Comparison of ENCODE assay signal across 12 cellular contexts in genomic region chrX:23634181-23634580, GRCh38. TPM values are rescaled to one million over a fixed set of nuclear protein-coding genes. Genes with fewer than 3 reads are reported as not detected.
DNase-seq lines count a peak whose midpoint lies in the region; ATAC-seq and TF ChIP-seq lines count a peak whose summit lies in the region.
"Had no signal": no experiment of that assay in that cellular context is flagged by ENCODE, and none has a peak within 500 bp of the region (broad histone marks: within the 10 kb centered on the region; RNA-seq: fewer than 3 reads in every experiment).

No MANE protein-coding gene starts in this region.

- H3K9me3 ChIP-seq in GM23248 (ENCODE audit: low read depth) (no peaks in the 10 kb centered on the region), PC-9 (ENCODE audit: insufficient read depth, low read depth) (no peaks in the 10 kb centered on the region)
- H3K9me3 ChIP-seq: upper lobe of left lung had no signal

- H4K20me1 ChIP-seq in GM23248 (ENCODE audit: insufficient read depth) (no peaks in the 10 kb centered on the region), PC-9 (ENCODE audit: insufficient read depth) (no peaks in the 10 kb centered on the region)

- in situ Hi-C loops in GM23248 (cut with MboI), result no loop called here

- no peaks in the 10 kb centered on the region for H3K4me1 Mint-ChIP-seq in T-helper 2 cell treated with Interferon-gamma antibody and Interleukin-4, amounts not matched to agents 5 μg/mL and 100 μg/mL, for 36 hours (ENCODE audit: low read depth)
- H3K4me1 Mint-ChIP-seq: nephron progenitor cell had no signal

- H3K36me3 Mint-ChIP-seq in T-helper 2 cell treated with Interferon-gamma antibody and Interleukin-4, amounts not matched to agents 5 μg/mL and 100 μg/mL, for 36 hours (ENCODE audit: low read depth), result no peaks in the 10 kb centered on the region

- H3K79me2 ChIP-seq in GM23248 (ENCODE audit: insufficient read depth), result no peaks in the 10 kb centered on the region
- H3K79me2 ChIP-seq in PC-9 (ENCODE audit: low read depth), result no peaks in the 10 kb centered on the region

- no TSS peak for BruUV-seq in PC-9 (replicated peaks; lab: Mats Ljungman, UMichigan)

- H3K9me3 Mint-ChIP-seq in T-helper 2 cell treated with Interferon-gamma antibody and Interleukin-4, amounts not matched to agents 5 μg/mL and 100 μg/mL, for 36 hours, result no peaks in the 10 kb centered on the region

- 5% methylated on average over 1 of the region's 1 CpG for WGBS in GM23248 (ENCODE audit: low coverage in 1 of 2, low lambda C conversion rate in 2 of 2, missing lambda C conversion rate in 2 of 2), 2 experiments

- H3K4me2 ChIP-seq in GM23248 (ENCODE audit: unreplicated experiment), result no peak overlapping the region
- no peak overlapping the region for H3K4me2 ChIP-seq in PC-9

- no peak overlapping the region for H3K9ac ChIP-seq in GM23248

- H3K27me3 ChIP-seq in GM23248 (replicated peaks; ENCODE audit: insufficient read depth), result no peaks in the 10 kb centered on the region
- no peaks in the 10 kb centered on the region for H3K27me3 ChIP-seq in PC-9 (ENCODE audit: insufficient read depth, low read depth)
- H3K27me3 ChIP-seq: upper lobe of left lung had no signal

- H3K4me3 ChIP-seq in GM23248 (no peak overlapping the region), PC-9 (no peak overlapping the region)
- H3K4me3 ChIP-seq: upper lobe of left lung had no signal

- no peaks in the 10 kb centered on the region for H3K9me2 ChIP-seq in GM23248 (ENCODE audit: insufficient read depth)
- H3K9me2 ChIP-seq in PC-9 (ENCODE audit: insufficient read depth), result no peaks in the 10 kb centered on the region

- CTCF ChIA-PET in PC-9 (lab: Charles Lee), result no interaction called here

- DNase-seq in Ammon's horn (ENCODE audit: low spot score) (peak; percentile 7), GM23248 (peak; percentile 16), PC-9 (no peak), fibroblast of peridontal ligament (ENCODE audit: extremely low read depth) (peak; percentile 30), hypothalamus (lab: John Stamatoyannopoulos, UW) (no peak)
- no peak for DNase-seq in T-helper 2 cell treated with Interferon-gamma antibody and Interleukin-4, amounts not matched to agents 5 μg/mL and 100 μg/mL, for 36 hours (ENCODE audit: low spot score)
- DNase-seq: cortex of kidney, NCI-H2107, nephron progenitor cell, upper lobe of left lung had no signal

- no peak for ATAC-seq in GM21619 (IDR thresholded peaks at IDR 0.05; ENCODE audit: unreplicated experiment)
- ATAC-seq in GM21367 (IDR thresholded peaks at IDR 0.05; ENCODE audit: unreplicated experiment), result no peak

- H3K27me3 Mint-ChIP-seq in T-helper 2 cell treated with Interferon-gamma antibody and Interleukin-4, amounts not matched to agents 5 μg/mL and 100 μg/mL, for 36 hours (ENCODE audit: low read depth), result no peaks in the 10 kb centered on the region

- H3F3A ChIP-seq in GM23248 (ENCODE audit: insufficient read depth) (no peaks in the 10 kb centered on the region), PC-9 (ENCODE audit: insufficient read depth, low read depth) (no peaks in the 10 kb centered on the region)

- TF ChIP-seq CTCF in PC-9 (conservative IDR thresholded peaks at IDR 0.05), result peak; percentile 58

- H3K27ac ChIP-seq in GM23248 (no peak overlapping the region), PC-9 (no peak overlapping the region)
- H3K27ac ChIP-seq: upper lobe of left lung had no signal

- POLR2A ChIA-PET in PC-9 (lab: Charles Lee; ENCODE audit: unreplicated experiment), result no interaction called here

- no peak overlapping the region for H3K27ac Mint-ChIP-seq in T-helper 2 cell treated with Interferon-gamma antibody and Interleukin-4, amounts not matched to agents 5 μg/mL and 100 μg/mL, for 36 hours
- H3K27ac Mint-ChIP-seq: nephron progenitor cell had no signal

- H2AFZ ChIP-seq in GM23248 (no peak overlapping the region), PC-9 (no peak overlapping the region)

- H3K4me1 ChIP-seq in GM23248 (ENCODE audit: insufficient read depth) (no peaks in the 10 kb centered on the region), PC-9 (replicated peaks; ENCODE audit: insufficient read depth) (no peaks in the 10 kb centered on the region)
- H3K4me1 ChIP-seq: upper lobe of left lung had no signal

- H3K36me3 ChIP-seq in GM23248 (ENCODE audit: low read depth) (no peaks in the 10 kb centered on the region), PC-9 (ENCODE audit: low read depth) (no peaks in the 10 kb centered on the region)
- H3K36me3 ChIP-seq: upper lobe of left lung had no signal

- intact Hi-C loops in PC-9 (cut with micrococcal nuclease; ENCODE audit: unreplicated experiment), result no loop called here

- no peak overlapping the region for H3K4me3 Mint-ChIP-seq in T-helper 2 cell treated with Interferon-gamma antibody and Interleukin-4, amounts not matched to agents 5 μg/mL and 100 μg/mL, for 36 hours
- H3K4me3 Mint-ChIP-seq: nephron progenitor cell had no signal

RNA-seq across cellular contexts. Expression of gene PRDX4, which starts 33.1 kb away (rescaled TPM):
- total RNA-seq in GM23248 (2014; rRNA removed; shearing (Covaris generic)), result 447 and 571 TPM in 2 replicates
- polyA plus RNA-seq in GM23248 (2016; fragmentation: Nextera tagmentation; extraction: Ambion mirVana), result 679 and 696 TPM in 2 replicates
- 60.6 and 76.4 TPM in 2 replicates for total RNA-seq in PC-9 (2021)

Comparison
In these comparisons a context has a peak if more than half of its experiments do, and no peak if none do; other contexts are left out.
1. DNase-seq: peak in Ammon's horn (single experiment), GM23248 (single experiment) and fibroblast of peridontal ligament (single experiment); none in PC-9 (0 of 2), T-helper 2 cell treated with Interferon-gamma antibody and Interleukin-4, amounts not matched to agents 5 μg/mL and 100 μg/mL, for 36 hours (single experiment) and hypothalamus (0 of 51).